8 cellular contexts compared by ENCODE assay signal in the genomic region with DNA sequence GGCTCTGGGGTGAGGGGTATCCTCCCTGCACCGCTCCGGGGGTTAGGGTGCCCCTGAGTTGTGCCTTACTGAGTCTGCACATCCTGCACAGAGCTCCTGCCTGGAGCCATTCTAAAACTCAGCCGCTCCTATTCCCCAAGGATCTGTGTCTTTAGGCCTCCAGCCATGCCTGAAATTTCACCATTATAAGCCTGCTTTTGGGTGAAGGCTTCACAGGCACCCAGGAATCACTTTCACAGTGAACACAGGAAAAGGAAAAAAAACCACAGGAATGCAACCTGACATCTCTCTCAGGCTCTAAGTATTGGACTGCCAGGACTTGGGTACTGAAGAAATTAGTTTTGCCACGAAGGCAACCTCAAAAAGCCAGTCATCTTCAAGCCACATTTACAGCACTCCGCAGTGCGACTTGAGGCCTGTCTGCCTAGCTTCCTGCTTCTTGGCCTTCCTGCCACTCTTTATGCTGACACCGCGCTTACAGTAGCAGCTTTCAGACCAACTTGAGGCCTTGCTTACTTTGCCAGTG. TPM values are rescaled to one million over a fixed set of nuclear protein-coding genes. Genes with fewer than 3 reads are reported as not detected.
DNase-seq lines count a peak whose midpoint lies in the region; ATAC-seq and TF ChIP-seq lines count a peak whose summit lies in the region.

No MANE protein-coding gene starts in this region.

- H3K9me2 ChIP-seq in MM.1S (replicated peaks; ENCODE audit: insufficient read depth, low read length): no peaks in the 10 kb centered on the region

- no peaks in the 10 kb centered on the region for H3K9me3 ChIP-seq in MM.1S (replicated peaks; ENCODE audit: insufficient read depth, low read length)

- peak overlapping the region; percentile 37; the same call in 1 of the 2 replicates for H3K9ac ChIP-seq in MM.1S (ENCODE audit: low read length)

- peaks cover 22% of the 10 kb centered on the region for H3F3A ChIP-seq in MM.1S (ENCODE audit: insufficient read depth, low read length)

- H3K36me3 ChIP-seq in MM.1S (replicated peaks; ENCODE audit: insufficient read depth, low read length): no peaks in the 10 kb centered on the region

- no peaks in the 10 kb centered on the region for H3K27me3 ChIP-seq in MM.1S (replicated peaks; ENCODE audit: insufficient read depth, low read length)

- H2AFZ ChIP-seq in MM.1S (ENCODE audit: low read length): peak overlapping the region; percentile 30

- DNase-seq in MM.1S: peak; percentile 92
- DNase-seq in activated T-helper 9 cell treated with anti-CD3 and anti-CD28 coated beads, Interleukin-2, amount 50 U/mL, for 16 hours (ENCODE audit: low read depth): peak; percentile 14
- DNase-seq in left ventricle myocardium superior: peak; percentile 45
- peak in 2 of 3 donors; percentile 17 to 37 for DNase-seq in stimulated activated CD4-positive, alpha-beta T cell treated with anti-CD3 and anti-CD28 coated beads, TNF-alpha, amount 100 ng/mL, for 1 hour (ENCODE audit: low read depth in 3 of 3, low spot score in 1 of 3)
- no peak for DNase-seq in DMS153 (lab: John Stamatoyannopoulos, UW)
- DNase-seq in NCI-H524 treated with DMSO at 0.1 percent for 48 hours (lab: John Stamatoyannopoulos, UW): no peak
- DNase-seq in midbrain (lab: John Stamatoyannopoulos, UW): no peak

- intact Hi-C loops in left ventricle myocardium superior (cut with micrococcal nuclease): no loop called here

- no peak for TF ChIP-seq CTCF in MM.1S (IDR thresholded peaks at IDR 0.05; ENCODE audit: low read length)

- H3K27ac ChIP-seq in MM.1S (ENCODE audit: low read length): peak overlapping the region; percentile 78

- no peaks in the 10 kb centered on the region for H4K20me1 ChIP-seq in MM.1S (ENCODE audit: insufficient read depth, low read length)

- no peak overlapping the region for H3K4me3 ChIP-seq in MM.1S (ENCODE audit: low read length)

- peak; percentile 45 for ATAC-seq in GM21529 (IDR thresholded peaks at IDR 0.05; ENCODE audit: unreplicated experiment)
- ATAC-seq in left ventricle myocardium superior: peak; percentile 80

- H3K4me1 ChIP-seq in MM.1S (ENCODE audit: low read length): peaks cover 28% of the 10 kb centered on the region

- peak overlapping the region; percentile 35 for H3K4me2 ChIP-seq in MM.1S (ENCODE audit: low read depth, low read length)

- H3K79me2 ChIP-seq in MM.1S (ENCODE audit: low read length): peaks cover 9% of the 10 kb centered on the region

RNA-seq across cellular contexts. Expression of gene GALNT10, which starts 30.9 kb away (rescaled TPM):
- total RNA-seq in left ventricle myocardium superior: 10.9 TPM

Comparison
In these comparisons a context has a peak if more than half of its experiments do, and no peak if none do; other contexts are left out.
1. DNase-seq: peak in MM.1S (single experiment), activated T-helper 9 cell treated with anti-CD3 and anti-CD28 coated beads, Interleukin-2, amount 50 U/mL, for 16 hours (single experiment), left ventricle myocardium superior (single experiment) and stimulated activated CD4-positive, alpha-beta T cell treated with anti-CD3 and anti-CD28 coated beads, TNF-alpha, amount 100 ng/mL, for 1 hour (2 of 3); none in DMS153 (single experiment), NCI-H524 treated with DMSO at 0.1 percent for 48 hours (single experiment) and midbrain (single experiment).